Comparison of ENCODE assay signal across 29 cellular contexts in the genomic region with DNA sequence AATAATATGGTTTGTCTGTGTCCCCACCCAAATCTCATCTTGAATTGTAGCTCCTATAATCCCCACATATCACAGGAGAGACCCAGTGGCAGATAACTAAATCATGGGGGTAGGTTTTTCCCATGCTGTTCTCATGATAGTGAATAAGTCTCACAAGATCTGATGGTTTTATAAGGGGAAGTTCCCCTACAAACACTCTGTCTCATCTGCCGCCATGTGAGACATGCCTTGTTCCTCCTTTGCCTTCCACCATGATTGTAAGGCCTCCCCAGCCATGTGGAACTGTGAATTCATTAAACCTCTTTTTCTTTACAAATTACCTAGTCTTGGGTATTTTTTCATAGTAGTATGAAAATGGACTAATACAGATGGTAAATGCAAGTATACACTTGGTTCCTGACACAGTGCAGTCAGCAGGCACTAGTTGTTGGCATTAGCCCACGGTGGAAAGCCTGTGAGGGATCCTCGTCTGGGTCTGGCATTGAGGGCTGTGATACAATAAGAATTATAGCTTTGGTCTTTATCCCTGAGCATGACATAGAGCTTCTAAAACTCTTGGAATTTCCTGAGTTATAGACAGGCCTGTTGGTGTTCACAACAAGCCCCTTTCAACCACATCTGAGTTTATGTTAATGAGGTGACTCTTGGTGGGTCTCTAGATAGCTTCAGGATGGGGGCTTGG.
DNase-seq lines count a peak whose midpoint lies in the region; ATAC-seq and TF ChIP-seq lines count a peak whose summit lies in the region.
"Had no signal": no experiment of that assay in that cellular context is flagged by ENCODE, and none has a peak within 500 bp of the region (broad histone marks: within the 10 kb centered on the region; RNA-seq: fewer than 3 reads in every experiment).

No MANE protein-coding gene starts in this region.

- H3K27me3 Mint-ChIP-seq in activated B cell treated with CpG ODN at 0.5 μM for 24 hours: no peaks in the 10 kb centered on the region
- H3K27me3 Mint-ChIP-seq: activated CD4-positive, alpha-beta memory T cell treated with anti-CD3 and anti-CD28 coated beads for 36 hours had no signal

- H3K27ac ChIP-seq in smooth muscle cell (ENCODE audit: low read depth): peak overlapping the region; percentile 69
- H3K27ac ChIP-seq: C4-2B, colonic mucosa, left ventricle myocardium inferior, neutrophil, prostate gland, SK-N-MC had no signal

- intact Hi-C loops in activated B cell treated with CpG ODN at 0.5 μM for 24 hours (cut with micrococcal nuclease): no loop called here
- intact Hi-C loops in cardiac septum (cut with DNase I): no loop called here

- H3K9ac ChIP-seq in smooth muscle cell (ENCODE audit: low read depth): no peak overlapping the region

- peak overlapping the region; percentile 25 for H3K4me2 ChIP-seq in smooth muscle cell

- no peaks in the 10 kb centered on the region for H3K36me3 ChIP-seq in smooth muscle cell (ENCODE audit: low read depth)
- H3K36me3 ChIP-seq: colonic mucosa, neutrophil, prostate gland had no signal

- POLR2A ChIA-PET in activated B cell treated with CpG ODN at 0.5 μM for 24 hours (lab: Charles Lee): interaction anchor here (1.8 kb wide), 1 partner anchor 10 kb away, joined by 4 read pairs; no protein-coding TSS in a partner anchor

- no peak overlapping the region for H3K4me3 Mint-ChIP-seq in activated B cell treated with CpG ODN at 0.5 μM for 24 hours
- H3K4me3 Mint-ChIP-seq: activated CD4-positive, alpha-beta memory T cell treated with anti-CD3 and anti-CD28 coated beads for 36 hours; activated naive CD4-positive, alpha-beta T cell treated with anti-CD3 and anti-CD28 coated beads for 36 hours; T-helper 1 cell treated with Interleukin-12 subunit alpha and Interleukin-12 subunit beta and Interleukin-4 antibody, amounts not matched to agents 30 μg/mL and 1 μg/mL, for 36 hours had no signal

- peak; percentile 29 for DNase-seq in EL
- DNase-seq in activated B cell treated with CpG ODN at 0.5 μM for 24 hours: no peak
- DNase-seq in fibroblast of pulmonary artery (ENCODE audit: low read depth): peak; percentile 40
- DNase-seq in smooth muscle cell (lab: John Stamatoyannopoulos, UW; ENCODE audit: unreplicated experiment): no peak
- DNase-seq in activated CD4-positive, CD25-positive, alpha-beta regulatory T cell treated with anti-CD3 and anti-CD28 coated beads, Interleukin-2, amount 50 U/mL, for 72 hours: no peak
- no peak for DNase-seq in NCI-H446 (lab: John Stamatoyannopoulos, UW)
- DNase-seq in cardiac septum (ENCODE audit: low spot score): no peak
- DNase-seq: activated CD4-positive, alpha-beta memory T cell treated with anti-CD3 and anti-CD28 coated beads for 36 hours; activated CD4-positive, alpha-beta T cell treated with anti-CD3 and anti-CD28 coated beads for 1 hour; activated naive CD4-positive, alpha-beta T cell treated with anti-CD3 and anti-CD28 coated beads for 36 hours; amniotic stem cell; colonic mucosa; effector CD8-positive, alpha-beta T cell; GDM1; KBM-7; left ventricle myocardium inferior; NCI-H1105 treated with DMSO at 0.1 percent for 48 hours; NCI-H1930; NCI-H524 treated with DMSO at 0.1 percent for 48 hours; stimulated activated CD4-positive, alpha-beta T cell treated with anti-CD3 and anti-CD28 coated beads, Interleukin-4, amount 100 ng/mL, for 4 hours; substantia nigra; trophoblast cell had no signal

- 32% methylated on average over 3 of the region's 3 CpGs for WGBS in smooth muscle cell (ENCODE audit: low lambda C conversion rate)

- no peaks in the 10 kb centered on the region for H3K9me3 ChIP-seq in smooth muscle cell (replicated peaks; ENCODE audit: low read depth)
- H3K9me3 ChIP-seq: colonic mucosa, prostate gland had no signal

- no peaks in the 10 kb centered on the region for H3K4me1 ChIP-seq in smooth muscle cell (ENCODE audit: low read depth)
- H3K4me1 ChIP-seq: colonic mucosa, prostate gland had no signal

- H3K27me3 ChIP-seq in smooth muscle cell (ENCODE audit: low read depth): no peaks in the 10 kb centered on the region
- H3K27me3 ChIP-seq: colonic mucosa, neutrophil had no signal

- CTCF ChIA-PET in activated B cell treated with CpG ODN at 0.5 μM for 24 hours (lab: Charles Lee): interaction anchor here (1.2 kb wide), 1 partner anchor 88 kb away, joined by 3 read pairs; no protein-coding TSS in a partner anchor

- H3F3A ChIP-seq in smooth muscle cell (ENCODE audit: low read depth): no peaks in the 10 kb centered on the region

- peaks cover 43% of the 10 kb centered on the region for H3K4me1 Mint-ChIP-seq in activated B cell treated with CpG ODN at 0.5 μM for 24 hours

- peaks cover 14% of the 10 kb centered on the region for H3K36me3 Mint-ChIP-seq in activated B cell treated with CpG ODN at 0.5 μM for 24 hours (ENCODE audit: low read depth)

- peak; percentile 59 for ATAC-seq in activated B cell treated with CpG ODN at 0.5 μM for 24 hours (ENCODE audit: low read depth)
- no peak for ATAC-seq in GM18858 (IDR thresholded peaks at IDR 0.05; ENCODE audit: unreplicated experiment)
- ATAC-seq: sciatic nerve had no signal

- H3K4me3 ChIP-seq in fibroblast of pulmonary artery (replicated peaks; ENCODE audit: low read depth, low read length) (no peak overlapping the region), smooth muscle cell (no peak overlapping the region)
- H3K4me3 ChIP-seq: colonic mucosa, left ventricle myocardium inferior, prostate gland, SK-N-MC had no signal

- H4K20me1 ChIP-seq in smooth muscle cell (ENCODE audit: low read depth): no peaks in the 10 kb centered on the region

- TF ChIP-seq CTCF in activated B cell treated with CpG ODN at 0.5 μM for 24 hours (IDR thresholded peaks at IDR 0.05) (no peak), fibroblast of pulmonary artery (IDR thresholded peaks at IDR 0.05; ENCODE audit: low read length, missing control alignments) (no peak), smooth muscle cell (IDR thresholded peaks at IDR 0.05; ENCODE audit: borderline replicate concordance, insufficient read depth, poor library complexity, severe bottlenecking) (no peak)

- H2AFZ ChIP-seq in smooth muscle cell (ENCODE audit: low read depth): no peak overlapping the region

- peak overlapping the region; percentile 71 for H3K27ac Mint-ChIP-seq in activated B cell treated with CpG ODN at 0.5 μM for 24 hours
- H3K27ac Mint-ChIP-seq: activated CD4-positive, alpha-beta memory T cell treated with anti-CD3 and anti-CD28 coated beads for 36 hours; activated naive CD4-positive, alpha-beta T cell treated with anti-CD3 and anti-CD28 coated beads for 36 hours; T-helper 1 cell treated with Interleukin-12 subunit alpha and Interleukin-12 subunit beta and Interleukin-4 antibody, amounts not matched to agents 30 μg/mL and 1 μg/mL, for 36 hours had no signal

- no peaks in the 10 kb centered on the region for H3K79me2 ChIP-seq in smooth muscle cell (ENCODE audit: low read depth)

- peaks cover 18% of the 10 kb centered on the region for H3K9me3 Mint-ChIP-seq in activated B cell treated with CpG ODN at 0.5 μM for 24 hours

Comparison
In these comparisons a context has a peak if more than half of its experiments do, and no peak if none do; other contexts are left out.
1. DNase-seq: peak in EL (single experiment) and fibroblast of pulmonary artery (single experiment); none in activated B cell treated with CpG ODN at 0.5 μM for 24 hours (single experiment), smooth muscle cell (single experiment), activated CD4-positive, CD25-positive, alpha-beta regulatory T cell treated with anti-CD3 and anti-CD28 coated beads, Interleukin-2, amount 50 U/mL, for 72 hours (single experiment), NCI-H446 (0 of 2) and cardiac septum (single experiment).